ENCODE assay signal across 19 cellular contexts in genomic region chr1:145936247-145936646, GRCh38. TPM values are rescaled to one million over a fixed set of nuclear protein-coding genes. Genes with fewer than 3 reads are reported as not detected.
A peak's percentile ranks its signal among the peaks of the same experiment; 100 is the strongest.
DNase-seq lines count a peak whose midpoint lies in the region; ATAC-seq and TF ChIP-seq lines count a peak whose summit lies in the region.
"Had no signal": no experiment of that assay in that cellular context is flagged by ENCODE, and none has a peak within 500 bp of the region (broad histone marks: within the 10 kb centered on the region; RNA-seq: fewer than 3 reads in every experiment).

No MANE protein-coding gene starts in this region.

- H2AK5ac ChIP-seq in IMR-90 (ENCODE audit: low read depth, low read length) (no peak overlapping the region), neuronal stem cell (ENCODE audit: low read depth, low read length) (no peak overlapping the region)

- H3K9me1 ChIP-seq in IMR-90 (ENCODE audit: insufficient read depth, low read length) = no peaks in the 10 kb centered on the region

- no peak for TF ChIP-seq EP300 in sigmoid colon (IDR thresholded peaks at IDR 0.05)

- no peak overlapping the region for H3K9ac ChIP-seq in IMR-90 (ENCODE audit: low read depth, low read length)
- no peak overlapping the region for H3K9ac ChIP-seq in neuronal stem cell (ENCODE audit: low read depth, low read length, poor library complexity)

- TF ChIP-seq CTCF in AG10803 (conservative IDR thresholded peaks at IDR 0.05; ENCODE audit: low read length) = no peak
- no peak for TF ChIP-seq CTCF in IMR-90 (conservative IDR thresholded peaks at IDR 0.05; ENCODE audit: low read depth, low read length)
- no peak for TF ChIP-seq CTCF in choroid plexus epithelial cell (conservative IDR thresholded peaks at IDR 0.05; ENCODE audit: low read depth, low read length)
- no peak for TF ChIP-seq CTCF in sigmoid colon (IDR thresholded peaks at IDR 0.05)
- no peak for TF ChIP-seq CTCF in lower leg skin (IDR thresholded peaks at IDR 0.05)
- no peak for TF ChIP-seq CTCF in uterus (IDR thresholded peaks at IDR 0.05)

- no peaks in the 10 kb centered on the region for H4K20me1 ChIP-seq in IMR-90 (ENCODE audit: insufficient read depth, low read length)

- CTCF ChIA-PET in IMR-90 (lab: Yijun Ruan, JAX) = interaction anchor here (1.2 to 1.4 kb wide), 2 partner anchors 28 to 71 kb away, joined by 3 read pairs; partner anchors contain the start of gene ANKRD34A

- H2AFZ ChIP-seq in IMR-90 (replicated peaks; ENCODE audit: low read length, poor library complexity) (no peak overlapping the region), neuronal stem cell (ENCODE audit: low read length) (no peak overlapping the region)

- dilution Hi-C loops in IMR-90 (cut with HindIII; ENCODE audit: low sequenced_read_pairs, unreplicated experiment) = no loop called here

- no peak overlapping the region for H4K91ac ChIP-seq in IMR-90 (ENCODE audit: insufficient read depth, low read depth, low read length)
- H4K91ac ChIP-seq in neuronal stem cell (ENCODE audit: low read depth, low read length, poor library complexity) = no peak overlapping the region

- no TSS peak for BruUV-seq in IMR-90 (replicated peaks; lab: Mats Ljungman, UMichigan)

- TF ChIP-seq POLR2A in IMR-90 (IDR thresholded peaks at IDR 0.05; ENCODE audit: low read depth, low read length) = no peak
- no peak for TF ChIP-seq POLR2A in sigmoid colon (IDR thresholded peaks at IDR 0.05)
- TF ChIP-seq POLR2A in lower leg skin (IDR thresholded peaks at IDR 0.05) = no peak
- no peak for TF ChIP-seq POLR2A in uterus (IDR thresholded peaks at IDR 0.05)

- H3K27me3 ChIP-seq in IMR-90 (ENCODE audit: control insufficient read depth, insufficient read depth, low read length) = no peaks in the 10 kb centered on the region
- H3K27me3 ChIP-seq in neuronal stem cell (ENCODE audit: control insufficient read depth in 3 of 3, insufficient read depth in 3 of 3, low read depth in 1 of 3, low read length in 3 of 3) = no peaks in the 10 kb centered on the region
- no peaks in the 10 kb centered on the region for H3K27me3 ChIP-seq in sigmoid colon
- no peaks in the 10 kb centered on the region for H3K27me3 ChIP-seq in uterus
- H3K27me3 ChIP-seq: heart right ventricle, vagina had no signal

- H2BK20ac ChIP-seq in IMR-90 (ENCODE audit: low read depth, low read length) = no peak overlapping the region

- POLR2A ChIA-PET in IMR-90 (lab: Charles Lee; ENCODE audit: unreplicated experiment) = no interaction called here

- H3K4me3 ChIP-seq in AG10803 (ENCODE audit: low read length) = no peak overlapping the region
- H3K4me3 ChIP-seq in IMR-90 (ENCODE audit: insufficient read depth, low read depth, low read length) = no peak overlapping the region
- H3K4me3 ChIP-seq in choroid plexus epithelial cell (ENCODE audit: low read depth, low read length) = no peak overlapping the region
- H3K4me3 ChIP-seq in neuronal stem cell (ENCODE audit: low read length in 2 of 2) = no peak overlapping the region
- no peak overlapping the region for H3K4me3 ChIP-seq in sigmoid colon
- H3K4me3 ChIP-seq in lower leg skin (ENCODE audit: low read depth, poor library complexity, severe bottlenecking) = no peak overlapping the region
- H3K4me3 ChIP-seq in uterus = no peak overlapping the region
- H3K4me3 ChIP-seq: heart right ventricle, lung, vagina had no signal

- H2BK120ac ChIP-seq in IMR-90 (ENCODE audit: low read depth, low read length) (no peak overlapping the region), neuronal stem cell (ENCODE audit: low read depth, low read length) (no peak overlapping the region)

- intact Hi-C loops in IMR-90 (cut with micrococcal nuclease) = no loop called here
- intact Hi-C loops in sigmoid colon (cut with DNase I) = no loop called here
- intact Hi-C loops in lower leg skin (cut with DNase I; ENCODE audit: low total_unique reads) = no loop called here
- intact Hi-C loops in uterus (cut with DNase I; ENCODE audit: low total_unique reads) = no loop called here

- peak; percentile 56 for ATAC-seq in IMR-90 (ENCODE audit: low read depth)
- ATAC-seq: heart right ventricle; naive thymus-derived CD8-positive, alpha-beta T cell had no signal

- H3K4ac ChIP-seq in IMR-90 (ENCODE audit: low read depth, low read length) (no peak overlapping the region), neuronal stem cell (ENCODE audit: low read length) (peak overlapping the region; percentile 6)

- H3K18ac ChIP-seq in IMR-90 (ENCODE audit: low read depth, low read length) (no peak overlapping the region), neuronal stem cell (ENCODE audit: low read length) (no peak overlapping the region)

- 0 out of 2 replicates have a peak, but pooled peaks cover 2% of the 10 kb centered on the region for H3K4me1 ChIP-seq in IMR-90 (ENCODE audit: control insufficient read depth, insufficient read depth, low read length)
- H3K4me1 ChIP-seq in neuronal stem cell (ENCODE audit: control insufficient read depth in 2 of 2, insufficient read depth in 1 of 2, low read depth in 1 of 2, low read length in 2 of 2) = no peaks in the 10 kb centered on the region
- H3K4me1 ChIP-seq in sigmoid colon = no peaks in the 10 kb centered on the region
- H3K4me1 ChIP-seq in uterus = no peaks in the 10 kb centered on the region
- H3K4me1 ChIP-seq: vagina had no signal

- DNase-seq in AG10803 (ENCODE audit: low read depth) (peak; percentile 35), IMR-90 (no peak), choroid plexus epithelial cell (ENCODE audit: low read depth) (peak; percentile 31), neuronal stem cell (ENCODE audit: low spot score) (no peak), NCI-H748 (lab: John Stamatoyannopoulos, UW; ENCODE audit: unreplicated experiment) (no peak), sigmoid colon (no peak), lower leg skin (ENCODE audit: low spot score in 2 of 2) (no peak), uterus (no peak)
- DNase-seq: activated CD4-positive, alpha-beta T cell treated with anti-CD3 and anti-CD28 coated beads for 4 hours; aorta; effector memory CD4-positive, alpha-beta T cell; HCEC 1CT; heart right ventricle; KBM-7; naive thymus-derived CD8-positive, alpha-beta T cell; NCI-H2029; stimulated activated CD4-positive, alpha-beta T cell treated with anti-CD3 and anti-CD28 coated beads, Interleukin-4, amount 100 ng/mL, for 24 hours had no signal

- no peak overlapping the region for H2BK15ac ChIP-seq in IMR-90 (ENCODE audit: low read depth, low read length)
- no peak overlapping the region for H2BK15ac ChIP-seq in neuronal stem cell (ENCODE audit: low read length)

- no peaks in the 10 kb centered on the region for H3K9me3 ChIP-seq in IMR-90 (ENCODE audit: control insufficient read depth, insufficient read depth, low read length)
- H3K9me3 ChIP-seq in neuronal stem cell (replicated peaks in 1 of 2; ENCODE audit: control insufficient read depth in 2 of 2, insufficient read depth in 1 of 2, low read depth in 1 of 2, low read length in 2 of 2) = no peaks in the 10 kb centered on the region
- H3K9me3 ChIP-seq in sigmoid colon = no peaks in the 10 kb centered on the region
- no peaks in the 10 kb centered on the region for H3K9me3 ChIP-seq in uterus
- H3K9me3 ChIP-seq: heart right ventricle, vagina had no signal

- H3K27ac ChIP-seq in IMR-90 (ENCODE audit: insufficient read depth, low read length) (no peak overlapping the region), neuronal stem cell (replicated peaks; ENCODE audit: low read length) (no peak overlapping the region), sigmoid colon (no peak overlapping the region), uterus (no peak overlapping the region)
- H3K27ac ChIP-seq: heart right ventricle, vagina had no signal

- H3K36me3 ChIP-seq in IMR-90 (ENCODE audit: control insufficient read depth, insufficient read depth, low read length) (peaks cover 18% of the 10 kb centered on the region), neuronal stem cell (replicated peaks in 1 of 2; ENCODE audit: control insufficient read depth in 2 of 2, insufficient read depth in 2 of 2, low read length in 2 of 2) (peaks cover 0 to 47% of the 10 kb centered on the region in 2 donors), sigmoid colon (peaks cover 13 to 84% (median 18%) of the 10 kb centered on the region in 4 donors), uterus (no peaks in the 10 kb centered on the region)

- no peak overlapping the region for H4K8ac ChIP-seq in IMR-90 (ENCODE audit: low read depth in 2 of 2, low read length in 2 of 2)
- H4K8ac ChIP-seq in neuronal stem cell (ENCODE audit: low read depth, low read length) = no peak overlapping the region

- H4K5ac ChIP-seq in IMR-90 (ENCODE audit: low read depth, low read length) = no peak overlapping the region

- H3K14ac ChIP-seq in IMR-90 (replicated peaks; ENCODE audit: low read depth, low read length) (no peak overlapping the region), neuronal stem cell (ENCODE audit: low read length) (no peak overlapping the region)

- in situ Hi-C loops in IMR-90 (cut with MboI; ENCODE audit: low sequenced_read_pairs) = no loop called here

- whole genome bisulfite sequencing in IMR-90 (ENCODE audit: extremely low coverage in 2 of 2, insufficient read length in 1 of 2), 2 experiments = 100% methylated on average over 3 of the region's 8 CpGs; no CpG with 5 or more reads in 1 of the 2 experiments
- no CpG with 5 or more reads among the region's 8 CpGs for WGBS in neuronal stem cell (ENCODE audit: extremely low coverage in 2 of 2, insufficient read length in 2 of 2, insufficient replicate concordance in 1 of 2), 2 donors
- WGBS in sigmoid colon, 2 donors = 91 to 94% methylated on average over 8 of the region's 8 CpGs
- 83 to 88% methylated on average over 8 of the region's 8 CpGs for WGBS in lower leg skin, 2 donors

- no peak overlapping the region for H2AK9ac ChIP-seq in IMR-90 (replicated peaks; ENCODE audit: low read depth, low read length, poor library complexity)

- H3K23ac ChIP-seq in IMR-90 (ENCODE audit: low read depth, low read length) (no peak overlapping the region), neuronal stem cell (ENCODE audit: low read depth, low read length, poor library complexity) (no peak overlapping the region)

- no peak overlapping the region for H2BK12ac ChIP-seq in neuronal stem cell (ENCODE audit: low read length)

- H2BK5ac ChIP-seq in IMR-90 (ENCODE audit: low read depth, low read length, poor library complexity, severe bottlenecking) (no peak overlapping the region), neuronal stem cell (ENCODE audit: low read length) (no peak overlapping the region)

- no peak for TF ChIP-seq RAD21 in IMR-90 (IDR thresholded peaks at IDR 0.05; ENCODE audit: low read length)

- H3K56ac ChIP-seq in IMR-90 (ENCODE audit: extremely low read depth, insufficient read depth, low read length) = no peak overlapping the region

- H3K4me2 ChIP-seq in IMR-90 (ENCODE audit: low read depth, low read length) (no peak overlapping the region), neuronal stem cell (ENCODE audit: insufficient read depth, low read length, poor library complexity, severe bottlenecking) (no peak overlapping the region)

- peaks cover 0 to 8% of the 10 kb centered on the region in 2 experiments; a peak in 3 of 4 replicates for H3K79me1 ChIP-seq in IMR-90 (ENCODE audit: low read depth in 1 of 2, low read length in 2 of 2)
- H3K79me1 ChIP-seq in neuronal stem cell (ENCODE audit: low read depth, low read length) = no peaks in the 10 kb centered on the region

RNA-seq across cellular contexts. Expression of gene RBM8A, which starts 9.0 kb away (rescaled TPM):
- 94.1 and 228 TPM in 2 replicates for total RNA-seq in IMR-90 (2012; rRNA removed)
- 203 and 251 TPM in 2 replicates for polyA plus RNA-seq in IMR-90 (2012; rRNA removed)
- polyA plus RNA-seq in IMR-90 (2012; cell fraction: cytosol; rRNA removed) = 38.0 and 140 TPM in 2 replicates
- polyA plus RNA-seq in IMR-90 (2012; cell fraction: nucleus; rRNA removed; ENCODE audit: low replicate concordance) = 17.4 and 98.8 TPM in 2 replicates
- polyA plus RNA-seq in neuronal stem cell (2013, experiment 1 of 2) = 178 TPM
- polyA plus RNA-seq in neuronal stem cell (2013, experiment 2 of 2) = 188 TPM
- total RNA-seq in sigmoid colon = 100 to 1,000 TPM in 1 of 4 donors, 10 to 100 TPM in 3; 77.8 to 102 (median 96.8) TPM
- 100 to 1,000 TPM in 2 of 3 donors, 10 to 100 TPM in 1; 87.1 to 138 (median 101) TPM for polyA plus RNA-seq in sigmoid colon
- total RNA-seq in lower leg skin = 100 to 1,000 TPM; 120 to 176 (median 149) TPM
- total RNA-seq in uterus = 100 to 1,000 TPM; 118 to 226 (median 146) TPM

RNA-seq across cellular contexts. Expression of gene PEX11B, which starts 17.7 kb away (rescaled TPM):
- total RNA-seq in IMR-90 (2012; rRNA removed) (15.4 and 19.7 TPM in 2 replicates), sigmoid colon (10 to 100 TPM; 20.2 to 22.5 (median 20.6) TPM), lower leg skin (10 to 100 TPM; 27.0 to 47.1 (median 30.2) TPM), uterus (10 to 100 TPM; 26.1 to 46.3 (median 36.0) TPM)
- polyA plus RNA-seq in IMR-90 (2012; rRNA removed) (22.5 and 24.3 TPM in 2 replicates), sigmoid colon (10 to 100 TPM; 28.6 to 41.8 (median 33.6) TPM)
- 16.2 and 17.8 TPM in 2 replicates for polyA plus RNA-seq in IMR-90 (2012; cell fraction: cytosol; rRNA removed)
- 11.0 and 16.5 TPM in 2 replicates for polyA plus RNA-seq in IMR-90 (2012; cell fraction: nucleus; rRNA removed; ENCODE audit: low replicate concordance)
- polyA plus RNA-seq in neuronal stem cell (2013, experiment 1 of 2) = 13.5 TPM
- 12.5 TPM for polyA plus RNA-seq in neuronal stem cell (2013, experiment 2 of 2)

RNA-seq across cellular contexts. Expression of gene LIX1L, which starts 21.6 kb away (rescaled TPM):
- total RNA-seq in IMR-90 (2012; rRNA removed) = 14.7 and 18.3 TPM in 2 replicates
- polyA plus RNA-seq in IMR-90 (2012; rRNA removed) = 26.9 and 28.8 TPM in 2 replicates
- 19.4 and 24.0 TPM in 2 replicates for polyA plus RNA-seq in IMR-90 (2012; cell fraction: cytosol; rRNA removed)
- polyA plus RNA-seq in IMR-90 (2012; cell fraction: nucleus; rRNA removed; ENCODE audit: low replicate concordance) = 7.0 and 14.4 TPM in 2 replicates
- 17.1 TPM for polyA plus RNA-seq in neuronal stem cell (2013, experiment 1 of 2)
- 17.4 TPM for polyA plus RNA-seq in neuronal stem cell (2013, experiment 2 of 2)
- 10 to 100 TPM; 26.9 to 42.5 (median 36.0) TPM for total RNA-seq in sigmoid colon
- polyA plus RNA-seq in sigmoid colon = 1 to 10 TPM; 1.4 to 8.7 (median 3.0) TPM
- total RNA-seq in lower leg skin = 10 to 100 TPM in 1 of 4 donors, 1 to 10 TPM in 3; 4.6 to 14.2 (median 7.7) TPM
- 10 to 100 TPM; 12.3 to 69.0 (median 32.2) TPM for total RNA-seq in uterus

RNA-seq across cellular contexts. Expression of gene ITGA10, which starts 26.4 kb away (rescaled TPM):
- total RNA-seq in IMR-90 (2012; rRNA removed) = 0.83 and 0.90 TPM in 2 replicates
- 1.3 TPM in 2 replicates for polyA plus RNA-seq in IMR-90 (2012; rRNA removed)
- polyA plus RNA-seq in IMR-90 (2012; cell fraction: cytosol; rRNA removed) = 0.40 and 0.43 TPM in 2 replicates
- polyA plus RNA-seq in IMR-90 (2012; cell fraction: nucleus; rRNA removed; ENCODE audit: low replicate concordance) = 5.5 and 8.1 TPM in 2 replicates
- 0.01 TPM for polyA plus RNA-seq in neuronal stem cell (2013, experiment 1 of 2)
- 0.04 TPM for polyA plus RNA-seq in neuronal stem cell (2013, experiment 2 of 2)
- total RNA-seq in sigmoid colon = 1 to 10 TPM; 2.5 to 7.4 (median 3.0) TPM
- polyA plus RNA-seq in sigmoid colon = 1 to 10 TPM in 1 of 3 donors, under 1 TPM in 1, not detected in 1; 0.23 to 1.1 TPM
- 1 to 10 TPM; 1.8 to 3.6 (median 2.6) TPM for total RNA-seq in lower leg skin
- total RNA-seq in uterus = 10 to 100 TPM in 1 of 4 donors, 1 to 10 TPM in 3; 2.7 to 19.9 (median 4.0) TPM
- polyA plus RNA-seq: naive thymus-derived CD8-positive, alpha-beta T cell had no signal

RNA-seq across cellular contexts. Expression of gene ANKRD34A, which starts 28.1 kb away (rescaled TPM):
- total RNA-seq in IMR-90 (2012; rRNA removed) = 0.56 and 0.90 TPM in 2 replicates
- 1.9 and 2.3 TPM in 2 replicates for polyA plus RNA-seq in IMR-90 (2012; rRNA removed)
- polyA plus RNA-seq in IMR-90 (2012; cell fraction: cytosol; rRNA removed) = 1.6 and 1.9 TPM in 2 replicates
- polyA plus RNA-seq in IMR-90 (2012; cell fraction: nucleus; rRNA removed; ENCODE audit: low replicate concordance) = 2.6 and 2.9 TPM in 2 replicates
- polyA plus RNA-seq in neuronal stem cell (2013, experiment 1 of 2) = 0.10 TPM
- polyA plus RNA-seq in neuronal stem cell (2013, experiment 2 of 2) = 0.10 TPM
- total RNA-seq in sigmoid colon = 1 to 10 TPM in 2 of 4 donors, under 1 TPM in 2; 0.33 to 1.9 (median 1.0) TPM
- polyA plus RNA-seq in sigmoid colon = under 1 TPM in 1 of 3 donors, not detected in 2; 0.41 TPM
- 1 to 10 TPM in 1 of 4 donors, under 1 TPM in 3; 0.12 to 1.3 (median 0.39) TPM for total RNA-seq in lower leg skin
- total RNA-seq in uterus = 1 to 10 TPM in 1 of 4 donors, under 1 TPM in 3; 0.26 to 5.0 (median 0.61) TPM

Comparison
In these comparisons a context has a peak if more than half of its experiments do, and no peak if none do; other contexts are left out.
1. DNase-seq: peak in AG10803 (single experiment) and choroid plexus epithelial cell (single experiment); none in IMR-90 (single experiment), neuronal stem cell (single experiment), NCI-H748 (single experiment), sigmoid colon (single experiment), lower leg skin (0 of 2) and uterus (0 of 2).